In the genomic region with DNA sequence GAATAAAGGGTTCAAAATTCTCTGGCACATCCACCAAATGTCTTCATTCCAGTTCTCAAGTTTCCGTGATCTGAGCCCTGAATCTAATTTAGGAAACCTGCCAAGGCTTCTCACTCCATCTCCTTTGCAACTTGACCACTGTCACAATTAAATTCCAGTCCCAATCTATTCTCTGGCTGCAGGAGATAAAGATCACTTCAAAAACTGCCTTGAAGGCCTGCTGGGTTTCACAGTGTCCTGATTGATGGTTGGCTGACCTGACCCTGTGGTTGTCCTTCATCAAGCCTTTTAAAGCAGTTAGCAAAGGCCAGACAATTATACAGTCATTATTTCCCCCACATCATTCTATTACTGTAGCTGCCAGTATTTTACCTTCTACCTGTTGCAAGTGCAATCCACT, we compare ENCODE assay signal across 29 cellular contexts.
"Had no signal": no experiment of that assay in that cellular context is flagged by ENCODE, and none has a peak within 500 bp of the region (broad histone marks: within the 10 kb centered on the region; RNA-seq: fewer than 3 reads in every experiment).

No MANE protein-coding gene starts in this region.

- H3K27me3 ChIP-seq: brain microvascular endothelial cell, colonic mucosa, suprapubic skin, transverse colon, uterus had no signal

- DNase-seq: activated CD4-positive, alpha-beta T cell treated with anti-CD3 and anti-CD28 coated beads, Interleukin-2, amount 10 ng/mL, durations not matched to agents 24 days and 14 days; activated CD8-positive, alpha-beta T cell treated with anti-CD3 and anti-CD28 coated beads for 36 hours; activated naive CD4-positive, alpha-beta T cell treated with Interleukin-2 at 50 U/mL for 16 hours; activated naive CD8-positive, alpha-beta T cell treated with anti-CD3 and anti-CD28 coated beads, Interleukin-2, amount 10 ng/mL, durations not matched to agents 7 days and 5 days; activated T-cell treated with anti-CD3 and anti-CD28 coated beads, Interleukin-2, amount 50 U/mL, for 1 hour; brain microvascular endothelial cell; colonic mucosa; endodermal cell; foreskin fibroblast; glutamatergic neuron; hypothalamus; psoas muscle; right cardiac atrium; stimulated activated CD4-positive, alpha-beta T cell treated with anti-CD3 and anti-CD28 coated beads, Interleukin-15, amount 100 ng/mL, for 24 hours; stimulated activated CD4-positive, alpha-beta T cell treated with anti-CD3 and anti-CD28 coated beads, Interleukin-4, amount 100 ng/mL, for 1 hour; stimulated activated naive CD8-positive, alpha-beta T cell treated with anti-CD3 and anti-CD28 coated beads, Interleukin-15, amount 100 ng/mL, for 72 hours; T1000; transverse colon; uterus had no signal

- H3K9me3 ChIP-seq: colonic mucosa, psoas muscle, suprapubic skin, transverse colon, uterus had no signal

- ATAC-seq: activated CD8-positive, alpha-beta T cell treated with anti-CD3 and anti-CD28 coated beads for 36 hours; left lobe of liver; psoas muscle; right cardiac atrium; stimulated activated naive CD8-positive, alpha-beta T cell treated with anti-CD3 and anti-CD28 coated beads, Interleukin-15, amount 100 ng/mL, for 72 hours had no signal

- H3K4me1 Mint-ChIP-seq: activated naive CD8-positive, alpha-beta T cell treated with anti-CD3 and anti-CD28 coated beads, Interleukin-2, amount 10 ng/mL, durations not matched to agents 7 days and 5 days; central memory CD8-positive, alpha-beta T cell; stimulated activated naive CD8-positive, alpha-beta T cell treated with anti-CD3 and anti-CD28 coated beads, Interleukin-15, amount 100 ng/mL, for 72 hours had no signal

- H3K27ac ChIP-seq: brain microvascular endothelial cell, colonic mucosa, epithelial cell of prostate, psoas muscle, skin epidermis, suprapubic skin, transverse colon, uterus had no signal

- H3K4me1 ChIP-seq: colonic mucosa, psoas muscle, suprapubic skin, transverse colon, uterus had no signal

- H3K9me3 Mint-ChIP-seq: activated CD4-positive, alpha-beta T cell treated with anti-CD3 and anti-CD28 coated beads, Interleukin-2, amount 10 ng/mL, durations not matched to agents 24 days and 14 days; activated CD8-positive, alpha-beta T cell treated with anti-CD3 and anti-CD28 coated beads for 36 hours; activated naive CD8-positive, alpha-beta T cell treated with anti-CD3 and anti-CD28 coated beads, Interleukin-2, amount 10 ng/mL, durations not matched to agents 7 days and 5 days; activated T-helper 2 cell treated with anti-CD3 and anti-CD28 coated beads, Interferon-gamma antibody, Interleukin-2, Interleukin-4, amounts not matched to agents 10 μg/mL and 5 μg/mL and 100 μg/mL, durations not matched to agents 14 hours and 24 hours and 36 hours; central memory CD8-positive, alpha-beta T cell; endodermal cell; mesothelial cell of epicardium; neural crest cell; stimulated activated naive CD8-positive, alpha-beta T cell treated with anti-CD3 and anti-CD28 coated beads, Interleukin-15, amount 100 ng/mL, for 72 hours had no signal

- H3K4me3 Mint-ChIP-seq: activated CD4-positive, alpha-beta T cell treated with anti-CD3 and anti-CD28 coated beads, Interleukin-2, amount 10 ng/mL, durations not matched to agents 24 days and 14 days; activated CD8-positive, alpha-beta T cell treated with anti-CD3 and anti-CD28 coated beads for 36 hours; activated naive CD8-positive, alpha-beta T cell treated with anti-CD3 and anti-CD28 coated beads, Interleukin-2, amount 10 ng/mL, durations not matched to agents 7 days and 5 days; central memory CD8-positive, alpha-beta T cell; endodermal cell; mesothelial cell of epicardium; neural crest cell; stimulated activated naive CD8-positive, alpha-beta T cell treated with anti-CD3 and anti-CD28 coated beads, Interleukin-15, amount 100 ng/mL, for 72 hours had no signal

- H3K27ac Mint-ChIP-seq: activated CD4-positive, alpha-beta T cell treated with anti-CD3 and anti-CD28 coated beads, Interleukin-2, amount 10 ng/mL, durations not matched to agents 24 days and 14 days; activated CD8-positive, alpha-beta T cell treated with anti-CD3 and anti-CD28 coated beads for 36 hours; activated naive CD8-positive, alpha-beta T cell treated with anti-CD3 and anti-CD28 coated beads, Interleukin-2, amount 10 ng/mL, durations not matched to agents 7 days and 5 days; activated T-helper 2 cell treated with anti-CD3 and anti-CD28 coated beads, Interferon-gamma antibody, Interleukin-2, Interleukin-4, amounts not matched to agents 10 μg/mL and 5 μg/mL and 100 μg/mL, durations not matched to agents 14 hours and 24 hours and 36 hours; endodermal cell; mesothelial cell of epicardium; stimulated activated naive CD8-positive, alpha-beta T cell treated with anti-CD3 and anti-CD28 coated beads, Interleukin-15, amount 100 ng/mL, for 72 hours had no signal

- H3K36me3 ChIP-seq: brain microvascular endothelial cell, colonic mucosa, suprapubic skin, transverse colon, uterus had no signal

- H3K36me3 Mint-ChIP-seq: activated naive CD8-positive, alpha-beta T cell treated with anti-CD3 and anti-CD28 coated beads, Interleukin-2, amount 10 ng/mL, durations not matched to agents 7 days and 5 days; mesothelial cell of epicardium had no signal

- H3K4me3 ChIP-seq: colonic mucosa, lung, psoas muscle, skin epidermis, suprapubic skin, transverse colon, uterus had no signal

- FAIRE-seq: keratinocyte had no signal
